Comparison of ENCODE assay signal across 9 cellular contexts in genomic region chr2:25982968-25983280, GRCh38. TPM values are rescaled to one million over a fixed set of nuclear protein-coding genes. Genes with fewer than 3 reads are reported as not detected.
DNase-seq lines count a peak whose midpoint lies in the region; ATAC-seq, FAIRE-seq and TF ChIP-seq lines count a peak whose summit lies in the region.
"Had no signal": no experiment of that assay in that cellular context is flagged by ENCODE, and none has a peak within 500 bp of the region (broad histone marks: within the 10 kb centered on the region; RNA-seq: fewer than 3 reads in every experiment).

No MANE protein-coding gene starts in this region.

- peak overlapping the region; percentile 82 to 90 (median 84) for H3K4me3 Mint-ChIP-seq in CD4-positive, alpha-beta memory T cell

- intact Hi-C loops in CD4-positive, alpha-beta memory T cell (cut with micrococcal nuclease), result loop anchor here (1.0 to 2.0 kb wide), 4 partner anchors 51 to 363 kb away; partner anchors contain the start of genes ADGRF3, ASXL2, HADHA and HADHB
- intact Hi-C loops in PC-3 (cut with micrococcal nuclease) (no loop called here), endothelial cell of umbilical vein (cut with micrococcal nuclease) (loop anchor here (1.0 kb wide), 2 partner anchors 22 to 32 kb away; no protein-coding TSS in a partner anchor)

- H3K36me3 ChIP-seq in CD4-positive, alpha-beta memory T cell (ENCODE audit: insufficient read depth, low read length), result no peaks in the 10 kb centered on the region
- H3K36me3 ChIP-seq in PC-3 (ENCODE audit: low read depth, low read length), result no peaks in the 10 kb centered on the region
- H3K36me3 ChIP-seq in endothelial cell of umbilical vein (ENCODE audit: control insufficient read depth in 2 of 2, extremely low read depth in 1 of 2, insufficient read depth in 2 of 2, low read length in 2 of 2), result no peaks in the 10 kb centered on the region
- H3K36me3 ChIP-seq in osteoblast (ENCODE audit: insufficient read depth, low read length), result no peaks in the 10 kb centered on the region

- in situ Hi-C loops in ACHN (cut with HindIII; ENCODE audit: low pct_ligation_motif_present, low pct_unique_long_range_greater_than_20kb, low sequenced_read_pairs) (no loop called here), GM13977 (cut with MboI; ENCODE audit: low pct_unique_long_range_greater_than_20kb, low sequenced_read_pairs, unreplicated experiment) (no loop called here)

- CTCF ChIA-PET in CD4-positive, alpha-beta memory T cell (lab: Charles Lee; ENCODE audit: partially characterized antibody), result interaction anchor here (1.3 kb wide), 2 partner anchors 26 to 32 kb away, joined by 3 read pairs; no protein-coding TSS in a partner anchor
- CTCF ChIA-PET in PC-3 (lab: Charles Lee) (no interaction called here), endothelial cell of umbilical vein (lab: Charles Lee) (interaction anchor here (1.2 to 2.7 kb wide), 7 partner anchors 26 to 595 kb away, joined by 3 to 15 read pairs (median 7); no protein-coding TSS in a partner anchor)

- no peaks in the 10 kb centered on the region for H3K36me3 Mint-ChIP-seq in CD4-positive, alpha-beta memory T cell

- peaks cover 4 to 20% (median 6%) of the 10 kb centered on the region in 4 donors for H3K4me1 Mint-ChIP-seq in CD4-positive, alpha-beta memory T cell

- no peaks in the 10 kb centered on the region for H3K9me3 ChIP-seq in CD4-positive, alpha-beta memory T cell (ENCODE audit: control insufficient read depth in 1 of 2, low read length in 2 of 2)
- H3K9me3 ChIP-seq in PC-3 (ENCODE audit: low read length) (no peaks in the 10 kb centered on the region), endothelial cell of umbilical vein (replicated peaks; ENCODE audit: control insufficient read depth, insufficient read depth, low read length) (no peaks in the 10 kb centered on the region), osteoblast (ENCODE audit: low read depth, low read length) (no peaks in the 10 kb centered on the region)

- H3K4me3 ChIP-seq in CD4-positive, alpha-beta memory T cell (ENCODE audit: low read length in 2 of 2), result peak overlapping the region in 1 of 2 donors; percentile 66
- peak overlapping the region; percentile 88 for H3K4me3 ChIP-seq in PC-3 (ENCODE audit: low read length)
- H3K4me3 ChIP-seq in endothelial cell of umbilical vein (replicated peaks in 1 of 3; ENCODE audit: insufficient read depth in 1 of 3, low read depth in 1 of 3, low read length in 3 of 3), result peak overlapping the region in 2 of 3 experiments; percentile 46 to 86
- H3K4me3 ChIP-seq in osteoblast (ENCODE audit: insufficient read depth, low read length), result peak overlapping the region; percentile 88

- H3K79me2 ChIP-seq in PC-3 (ENCODE audit: low read length), result peaks cover 34% of the 10 kb centered on the region
- peaks cover 32% of the 10 kb centered on the region for H3K79me2 ChIP-seq in endothelial cell of umbilical vein (ENCODE audit: control insufficient read depth, insufficient read depth, low read length)
- peaks cover 33% of the 10 kb centered on the region for H3K79me2 ChIP-seq in osteoblast (ENCODE audit: insufficient read depth, low read length)

- H4K20me1 ChIP-seq in PC-3 (ENCODE audit: low read length), result no peaks in the 10 kb centered on the region
- H4K20me1 ChIP-seq in endothelial cell of umbilical vein (replicated peaks; ENCODE audit: control insufficient read depth, extremely low read depth, insufficient read depth, low read length), result no peaks in the 10 kb centered on the region
- peaks cover 12% of the 10 kb centered on the region for H4K20me1 ChIP-seq in osteoblast (ENCODE audit: insufficient read depth, low read length)

- H3K27me3 Mint-ChIP-seq in CD4-positive, alpha-beta memory T cell, result no peaks in the 10 kb centered on the region

- no peaks in the 10 kb centered on the region for H3K9me1 ChIP-seq in endothelial cell of umbilical vein (replicated peaks; ENCODE audit: control insufficient read depth, extremely low read depth, insufficient read depth, low read length)

- dilution Hi-C loops in endothelial cell of umbilical vein (cut with MboI; ENCODE audit: extremely low pct_ligation_motif_present, low sequenced_read_pairs), result no loop called here

- H3K9me3 Mint-ChIP-seq in CD4-positive, alpha-beta memory T cell, result no peaks in the 10 kb centered on the region

- POLR2A ChIA-PET in CD4-positive, alpha-beta memory T cell (lab: Charles Lee; ENCODE audit: partially characterized antibody), result interaction anchor here (1.0 to 2.5 kb wide), 4 partner anchors 9 to 105 kb away, joined by 4 to 14 read pairs (median 8); partner anchors contain the start of genes ASXL2 and RAB10
- POLR2A ChIA-PET in PC-3 (lab: Charles Lee; ENCODE audit: unreplicated experiment) (no interaction called here), endothelial cell of umbilical vein (lab: Charles Lee) (no interaction called here)

- no peak for ATAC-seq in PC-3
- no peak for ATAC-seq in GM21447 (IDR thresholded peaks at IDR 0.05; ENCODE audit: unreplicated experiment)

- no peaks in the 10 kb centered on the region for H3K9me2 ChIP-seq in PC-3 (replicated peaks; ENCODE audit: low read length)

- no peak for TF ChIP-seq POLR2A in endothelial cell of umbilical vein (IDR thresholded peaks at IDR 0.05; ENCODE audit: low read depth, low read length)

- peaks cover 11% of the 10 kb centered on the region for H3K4me1 ChIP-seq in CD4-positive, alpha-beta memory T cell (ENCODE audit: insufficient read depth, low read length)
- H3K4me1 ChIP-seq in PC-3 (ENCODE audit: insufficient read depth, low read length) (peaks cover 25% of the 10 kb centered on the region), endothelial cell of umbilical vein (ENCODE audit: control insufficient read depth, extremely low read depth, insufficient read depth, low read length) (peaks cover 32% of the 10 kb centered on the region), osteoblast (ENCODE audit: insufficient read depth, low read length) (peaks cover 30% of the 10 kb centered on the region)

- H3K4me2 ChIP-seq in PC-3 (ENCODE audit: low read length), result peak overlapping the region; percentile 84
- H3K4me2 ChIP-seq in endothelial cell of umbilical vein (ENCODE audit: insufficient read depth, low read length), result peak overlapping the region; percentile 57
- H3K4me2 ChIP-seq in osteoblast (ENCODE audit: insufficient read depth, low read length), result peak overlapping the region; percentile 84

- no peak for DNase-seq in CD4-positive, alpha-beta memory T cell
- DNase-seq in PC-3 (no peak), endothelial cell of umbilical vein (ENCODE audit: low read depth, low spot score) (no peak), osteoblast (ENCODE audit: insufficient read length, low spot score, missing footprints) (no peak), amniotic stem cell (lab: John Stamatoyannopoulos, UW) (no peak), ACHN (no peak), GM13977 (ENCODE audit: low spot score) (no peak)
- DNase-seq: NCI-H1436 treated with DMSO at 0.1 percent for 48 hours had no signal

- BruUV-seq in PC-3 (replicated peaks; lab: Mats Ljungman, UMichigan) (no TSS peak), endothelial cell of umbilical vein (replicated peaks; lab: Mats Ljungman, UMichigan) (no TSS peak)

- no peaks in the 10 kb centered on the region for H3F3A ChIP-seq in PC-3 (ENCODE audit: low read length, unreplicated experiment)

- H3K9ac ChIP-seq in PC-3 (ENCODE audit: low read length) (no peak overlapping the region), endothelial cell of umbilical vein (replicated peaks; ENCODE audit: extremely low read depth, insufficient read depth, low read length) (peak overlapping the region; percentile 19)

- no peak for FAIRE-seq in endothelial cell of umbilical vein (lab: Jason Lieb, UNC)

- peak overlapping the region; percentile 44 for H3K27ac ChIP-seq in CD4-positive, alpha-beta memory T cell (ENCODE audit: low read depth, low read length)
- H3K27ac ChIP-seq in PC-3 (ENCODE audit: low read length) (no peak overlapping the region), endothelial cell of umbilical vein (ENCODE audit: insufficient read depth, low read depth, low read length) (no peak overlapping the region), osteoblast (ENCODE audit: low read depth, low read length) (no peak overlapping the region)

- peak overlapping the region; percentile 70 for H2AFZ ChIP-seq in PC-3 (ENCODE audit: low read length)
- H2AFZ ChIP-seq in endothelial cell of umbilical vein (ENCODE audit: low read depth, low read length), result peak overlapping the region; percentile 98
- peak overlapping the region; percentile 93 for H2AFZ ChIP-seq in osteoblast (ENCODE audit: low read length)

- H3K27me3 ChIP-seq in CD4-positive, alpha-beta memory T cell (ENCODE audit: insufficient read depth, low read length), result no peaks in the 10 kb centered on the region
- no peaks in the 10 kb centered on the region for H3K27me3 ChIP-seq in PC-3 (ENCODE audit: low read length)
- H3K27me3 ChIP-seq in endothelial cell of umbilical vein (ENCODE audit: control insufficient read depth in 2 of 2, insufficient read depth in 2 of 2, low read length in 2 of 2), result no peaks in the 10 kb centered on the region
- no peaks in the 10 kb centered on the region for H3K27me3 ChIP-seq in osteoblast (ENCODE audit: insufficient read depth, low read length)

- H3K27ac Mint-ChIP-seq in CD4-positive, alpha-beta memory T cell, result peak overlapping the region; percentile 36 to 89 (median 75)

- TF ChIP-seq CTCF in PC-3 (conservative IDR thresholded peaks at IDR 0.05; ENCODE audit: low read depth, low read length) (no peak), endothelial cell of umbilical vein (IDR thresholded peaks at IDR 0.05; ENCODE audit: extremely low read depth in 1 of 2, insufficient read depth in 1 of 2, low read depth in 1 of 2, low read length in 2 of 2) (no peak), osteoblast (IDR thresholded peaks at IDR 0.05; ENCODE audit: extremely low read depth, low read depth, low read length) (no peak), GM13977 (IDR thresholded peaks at IDR 0.05; ENCODE audit: extremely low read depth, insufficient read depth, missing control alignments) (no peak)

RNA-seq across cellular contexts. Expression of gene KIF3C, which starts 0.6 kb away (rescaled TPM):
- total RNA-seq in CD4-positive, alpha-beta memory T cell, result 1 to 10 TPM; 4.1 to 5.1 TPM
- 1 to 10 TPM in 1 of 2 donors, under 1 TPM in 1; 0.46 to 2.8 TPM for polyA plus RNA-seq in CD4-positive, alpha-beta memory T cell
- total RNA-seq in PC-3 (2014; rRNA removed), result 12.8 and 20.1 TPM in 2 replicates
- 40.7 and 42.1 TPM in 2 replicates for total RNA-seq in endothelial cell of umbilical vein
- 9.9 and 11.4 TPM in 2 replicates for polyA plus RNA-seq in endothelial cell of umbilical vein
- polyA plus RNA-seq in endothelial cell of umbilical vein (2011; cell fraction: cytosol; rRNA removed), result 10.5 TPM in 2 replicates
- 9.3 and 11.6 TPM in 2 replicates for polyA plus RNA-seq in endothelial cell of umbilical vein (2011; cell fraction: nucleus; rRNA removed)
- polyA plus RNA-seq in endothelial cell of umbilical vein (2012), result 36.5 and 47.5 TPM in 2 replicates
- polyA minus RNA-seq in endothelial cell of umbilical vein, result 20.0 and 29.4 TPM in 2 replicates
- polyA minus RNA-seq in endothelial cell of umbilical vein (2011; cell fraction: cytosol; rRNA and poly(A)+ RNA removed), result 0.31 TPM
- polyA minus RNA-seq in endothelial cell of umbilical vein (2011; cell fraction: nucleus; rRNA and poly(A)+ RNA removed), result 7.8 and 13.8 TPM in 2 replicates
- 14.4 and 17.0 TPM in 2 replicates for total RNA-seq in osteoblast

RNA-seq across cellular contexts. Expression of gene RAB10, which starts 51.0 kb away (rescaled TPM):
- total RNA-seq in CD4-positive, alpha-beta memory T cell, result 10 to 100 TPM; 67.8 to 77.2 TPM
- 100 to 1,000 TPM; 106 to 108 TPM for polyA plus RNA-seq in CD4-positive, alpha-beta memory T cell
- total RNA-seq in PC-3 (2014; rRNA removed) (138 and 149 TPM in 2 replicates), endothelial cell of umbilical vein (104 and 105 TPM in 2 replicates), osteoblast (128 and 151 TPM in 2 replicates)
- 37.2 and 45.1 TPM in 2 replicates for polyA plus RNA-seq in endothelial cell of umbilical vein
- polyA plus RNA-seq in endothelial cell of umbilical vein (2011; cell fraction: cytosol; rRNA removed), result 48.8 and 57.1 TPM in 2 replicates
- polyA plus RNA-seq in endothelial cell of umbilical vein (2011; cell fraction: nucleus; rRNA removed), result 28.3 and 47.0 TPM in 2 replicates
- 116 and 132 TPM in 2 replicates for polyA plus RNA-seq in endothelial cell of umbilical vein (2012)
- polyA minus RNA-seq in endothelial cell of umbilical vein, result 37.7 and 47.7 TPM in 2 replicates
- 91.3 TPM for polyA minus RNA-seq in endothelial cell of umbilical vein (2011; cell fraction: cytosol; rRNA and poly(A)+ RNA removed)
- 32.4 and 40.7 TPM in 2 replicates for polyA minus RNA-seq in endothelial cell of umbilical vein (2011; cell fraction: nucleus; rRNA and poly(A)+ RNA removed)
